Comparison of ENCODE assay signal across 13 cellular contexts in genomic region chr2:181779288-181779871, GRCh38.
DNase-seq lines count a peak whose midpoint lies in the region; ATAC-seq, FAIRE-seq and TF ChIP-seq lines count a peak whose summit lies in the region.
"Had no signal": no experiment of that assay in that cellular context is flagged by ENCODE, and none has a peak within 500 bp of the region (broad histone marks: within the 10 kb centered on the region; RNA-seq: fewer than 3 reads in every experiment).

No MANE protein-coding gene starts in this region.

- H3K9me1 ChIP-seq in keratinocyte (ENCODE audit: control insufficient read depth, extremely low read depth, insufficient read depth, low read length), result no peaks in the 10 kb centered on the region

- H3K36me3 ChIP-seq in keratinocyte (ENCODE audit: control insufficient read depth in 2 of 2, extremely low read depth in 1 of 2, insufficient read depth in 2 of 2, low read length in 2 of 2), result no peaks in the 10 kb centered on the region

- peak; percentile 43 for ATAC-seq in GM21360 (IDR thresholded peaks at IDR 0.05; ENCODE audit: unreplicated experiment)

- no peaks in the 10 kb centered on the region for H3K27me3 ChIP-seq in keratinocyte (ENCODE audit: control insufficient read depth, extremely low read depth, insufficient read depth, low read length)

- peaks cover 54% of the 10 kb centered on the region for H3K4me1 ChIP-seq in keratinocyte (ENCODE audit: control insufficient read depth, extremely low read depth, insufficient read depth, low read length)

- dilution Hi-C loops in keratinocyte (cut with MboI; ENCODE audit: extremely low pct_ligation_motif_present, low sequenced_read_pairs), result no loop called here

- no peak overlapping the region for H3K4me2 ChIP-seq in keratinocyte (ENCODE audit: control insufficient read depth, extremely low read depth, insufficient read depth, low read depth, low read length)

- H4K20me1 ChIP-seq in keratinocyte (ENCODE audit: control insufficient read depth, extremely low read depth, insufficient read depth, low read length), result no peaks in the 10 kb centered on the region

- DNase-seq in COLO829 (ENCODE audit: low spot score) (peak; percentile 51), NCI-H69 (lab: John Stamatoyannopoulos, UW) (peak; percentile 55), keratinocyte (ENCODE audit: low read depth, low spot score) (no peak), C1 segment of cervical spinal cord (lab: John Stamatoyannopoulos, UW) (no peak), NCI-H2107 (lab: John Stamatoyannopoulos, UW) (no peak), NCI-H2029 treated with DMSO at 0.1 percent for 48 hours (lab: John Stamatoyannopoulos, UW) (no peak)
- DNase-seq in activated effector memory CD4-positive, alpha-beta T cell treated with anti-CD3 and anti-CD28 coated beads, Interleukin-2, amount 50 U/mL, for 16 hours, result no peak
- DNase-seq: activated CD4-positive, alpha-beta memory T cell treated with anti-CD3 and anti-CD28 coated beads, Interleukin-2, amount 10 ng/mL, durations not matched to agents 7 days and 5 days; hippocampal formation; RPMI8226 had no signal

- H2AFZ ChIP-seq in keratinocyte (ENCODE audit: control insufficient read depth, low read length), result peak overlapping the region; percentile 52

- no peaks in the 10 kb centered on the region for H3K79me2 ChIP-seq in keratinocyte (ENCODE audit: control insufficient read depth, insufficient read depth, low read length)

- H3K9me3 ChIP-seq in keratinocyte (ENCODE audit: control insufficient read depth, low read depth, low read length), result no peaks in the 10 kb centered on the region

- no peak overlapping the region for H3K27ac ChIP-seq in keratinocyte (ENCODE audit: control insufficient read depth, insufficient read depth, low read length)

- TF ChIP-seq CTCF in keratinocyte (optimal IDR thresholded peaks at IDR 0.05 in 1 of 3, IDR thresholded peaks at IDR 0.05 in 1 of 3, conservative IDR thresholded peaks at IDR 0.05 in 1 of 3; ENCODE audit: extremely low read depth in 1 of 3, insufficient read depth in 2 of 3, low read length in 3 of 3), result no peak

- no peak overlapping the region for H3K9ac ChIP-seq in keratinocyte (ENCODE audit: control insufficient read depth, extremely low read depth, insufficient read depth, low read length)

- H3K4me3 ChIP-seq in keratinocyte (ENCODE audit: control insufficient read depth in 2 of 3, extremely low read depth in 1 of 3, insufficient read depth in 2 of 3, low read depth in 1 of 3, low read length in 3 of 3), result no peak overlapping the region

- peak; percentile 41 for FAIRE-seq in keratinocyte (lab: Jason Lieb, UNC)
- FAIRE-seq: bronchial epithelial cell, GM12891 had no signal

Comparison
In these comparisons a context has a peak if more than half of its experiments do, and no peak if none do; other contexts are left out.
1. DNase-seq: peak in COLO829 (single experiment) and NCI-H69 (single experiment); none in keratinocyte (single experiment), C1 segment of cervical spinal cord (0 of 14), activated effector memory CD4-positive, alpha-beta T cell treated with anti-CD3 and anti-CD28 coated beads, Interleukin-2, amount 50 U/mL, for 16 hours (single experiment), NCI-H2107 (single experiment) and NCI-H2029 treated with DMSO at 0.1 percent for 48 hours (single experiment).